Comparison of ENCODE assay signal across 12 cellular contexts in genomic region chr20:19915111-19915798, GRCh38.
DNase-seq lines count a peak whose midpoint lies in the region; ATAC-seq and TF ChIP-seq lines count a peak whose summit lies in the region.
"Had no signal": no experiment of that assay in that cellular context is flagged by ENCODE, and none has a peak within 500 bp of the region (broad histone marks: within the 10 kb centered on the region; RNA-seq: fewer than 3 reads in every experiment).

No MANE protein-coding gene starts in this region.

- H3K36me3 ChIP-seq in mucosa of descending colon (ENCODE audit: low read depth) = no peaks in the 10 kb centered on the region
- H3K36me3 ChIP-seq: MG63, prostate gland, SJSA1 had no signal

- no peak for TF ChIP-seq CTCF in chondrocyte (IDR thresholded peaks at IDR 0.05)
- no peak for TF ChIP-seq CTCF in mucosa of descending colon (IDR thresholded peaks at IDR 0.05)

- H3K36me3 Mint-ChIP-seq in chondrocyte (ENCODE audit: low read depth) = no peaks in the 10 kb centered on the region

- H3K9me3 Mint-ChIP-seq in chondrocyte (ENCODE audit: low read depth) = no peaks in the 10 kb centered on the region

- no peaks in the 10 kb centered on the region for H3K9me3 ChIP-seq in mucosa of descending colon
- H3K9me3 ChIP-seq: MG63, prostate gland, SJSA1 had no signal

- H3K4me3 ChIP-seq in mucosa of descending colon = no peak overlapping the region
- H3K4me3 ChIP-seq: MG63, prostate gland, SJSA1 had no signal

- intact Hi-C loops in mucosa of descending colon (cut with DNase I, micrococcal nuclease) = no loop called here

- DNase-seq in AML-193 (lab: John Stamatoyannopoulos, UW) (peak; percentile 60 to 69), NCI-H524 (lab: John Stamatoyannopoulos, UW) (peak; percentile 57 to 85), chondrocyte (ENCODE audit: low spot score) (no peak), mucosa of descending colon (no peak), COLO668 (lab: John Stamatoyannopoulos, UW; ENCODE audit: unreplicated experiment) (no peak), hippocampal formation (lab: John Stamatoyannopoulos, UW) (no peak), NCI-H1092 (lab: John Stamatoyannopoulos, UW) (no peak), GM19240 (ENCODE audit: insufficient read length, low spot score) (no peak)
- DNase-seq: caudate nucleus, MG63 had no signal

- peaks cover 9% of the 10 kb centered on the region for H3K4me1 ChIP-seq in mucosa of descending colon (ENCODE audit: low read depth)
- H3K4me1 ChIP-seq: prostate gland had no signal

- peak overlapping the region; percentile 49 for H3K27ac Mint-ChIP-seq in chondrocyte (ENCODE audit: unreplicated experiment)

- H3K4me1 Mint-ChIP-seq in chondrocyte (ENCODE audit: low read depth) = peaks cover 23% of the 10 kb centered on the region

- H3K27me3 Mint-ChIP-seq in chondrocyte (ENCODE audit: low read depth) = no peaks in the 10 kb centered on the region

- ATAC-seq in mucosa of descending colon = peak; percentile 3

- H3K4me3 Mint-ChIP-seq in chondrocyte (ENCODE audit: unreplicated experiment) = no peak overlapping the region

Comparison
In these comparisons a context has a peak if more than half of its experiments do, and no peak if none do; other contexts are left out.
1. DNase-seq: peak in AML-193 (2 of 2) and NCI-H524 (2 of 2); none in chondrocyte (single experiment), mucosa of descending colon (0 of 3), COLO668 (single experiment), hippocampal formation (0 of 2), NCI-H1092 (single experiment) and GM19240 (single experiment).